ENCODE assay signal across 13 cellular contexts in genomic region chr9:19497276-19497675, GRCh38.
DNase-seq lines count a peak whose midpoint lies in the region; TF ChIP-seq lines count a peak whose summit lies in the region.
"Had no signal": no experiment of that assay in that cellular context is flagged by ENCODE, and none has a peak within 500 bp of the region (broad histone marks: within the 10 kb centered on the region; RNA-seq: fewer than 3 reads in every experiment).

No MANE protein-coding gene starts in this region.

- H3K9ac ChIP-seq in neural cell (ENCODE audit: low read length) = no peak overlapping the region
- H3K9ac ChIP-seq: BLaER1 treated with 17β-estradiol and CSF1 and Interleukin-3, amounts not matched to agents 10 nM and 100 nM had no signal

- peak; percentile 47 for TF ChIP-seq EP300 in neural cell (conservative IDR thresholded peaks at IDR 0.05; ENCODE audit: poor library complexity, severe bottlenecking)

- TF ChIP-seq CTCF in fibroblast of the aortic adventitia (IDR thresholded peaks at IDR 0.05; ENCODE audit: insufficient read depth, low read length) (no peak), neural cell (IDR thresholded peaks at IDR 0.05; ENCODE audit: poor library complexity, severe bottlenecking) (no peak)

- no peak overlapping the region for H2AFZ ChIP-seq in neural cell (ENCODE audit: low read depth, low read length)
- H2AFZ ChIP-seq: GM23338 had no signal

- H3K36me3 ChIP-seq in neural cell (ENCODE audit: insufficient read depth, low read length) = no peaks in the 10 kb centered on the region
- H3K36me3 ChIP-seq: BLaER1 treated with 17β-estradiol and CSF1 and Interleukin-3, amounts not matched to agents 10 nM and 100 nM had no signal

- H3K9me2 ChIP-seq in neural cell (ENCODE audit: insufficient read depth, low read length) = no peaks in the 10 kb centered on the region

- H3K4me2 ChIP-seq in neural cell (ENCODE audit: low read length) = no peak overlapping the region
- H3K4me2 ChIP-seq: BLaER1 treated with 17β-estradiol and CSF1 and Interleukin-3, amounts not matched to agents 10 nM and 100 nM; GM23338 had no signal

- no peak for TF ChIP-seq RAD21 in neural cell (conservative IDR thresholded peaks at IDR 0.05)

- H3K27me3 ChIP-seq in neural cell (ENCODE audit: insufficient read depth, low read depth, low read length) = no peaks in the 10 kb centered on the region
- H3K27me3 ChIP-seq: BLaER1 treated with 17β-estradiol and CSF1 and Interleukin-3, amounts not matched to agents 10 nM and 100 nM had no signal

- H3F3A ChIP-seq in neural cell (ENCODE audit: insufficient read depth, low read length, poor library complexity, severe bottlenecking) = no peaks in the 10 kb centered on the region

- H3K79me2 ChIP-seq in neural cell (replicated peaks; ENCODE audit: insufficient read depth, low read length) = no peaks in the 10 kb centered on the region

- H3K4me3 ChIP-seq in fibroblast of the aortic adventitia (ENCODE audit: low read depth, low read length) (no peak overlapping the region), neural cell (ENCODE audit: low read length) (no peak overlapping the region)
- H3K4me3 ChIP-seq: BLaER1 treated with 17β-estradiol and CSF1 and Interleukin-3, amounts not matched to agents 10 nM and 100 nM; GM23338 had no signal

- H3K27ac ChIP-seq in caudate nucleus (ENCODE audit: low read depth, low read length) (peak overlapping the region; percentile 75), neural cell (ENCODE audit: low read length) (peak overlapping the region; percentile 17)
- H3K27ac ChIP-seq: BLaER1 treated with 17β-estradiol and CSF1 and Interleukin-3, amounts not matched to agents 10 nM and 100 nM; HL-60 had no signal

- DNase-seq in caudate nucleus (lab: John Stamatoyannopoulos, UW) = no peak
- peak; percentile 7 for DNase-seq in fibroblast of the aortic adventitia (ENCODE audit: low read depth)
- no peak for DNase-seq in posterior cingulate gyrus
- DNase-seq in NCI-H1694 treated with DMSO at 0.1 percent for 48 hours (lab: John Stamatoyannopoulos, UW) = no peak
- no peak for DNase-seq in NCI-H774 (lab: John Stamatoyannopoulos, UW)
- DNase-seq: Calu3; CD8-positive, alpha-beta T cell; DMS79 treated with DMSO at 0.1 percent for 48 hours; GF-D8 had no signal

- no peaks in the 10 kb centered on the region for H3K9me3 ChIP-seq in neural cell (ENCODE audit: low read length)

- intact Hi-C loops in posterior cingulate gyrus (cut with DNase I) = loop anchor here (10.0 kb wide), 3 partner anchors 58 to 198 kb away; no protein-coding TSS in a partner anchor

- H4K20me1 ChIP-seq in neural cell (ENCODE audit: insufficient read depth) = no peaks in the 10 kb centered on the region
- H4K20me1 ChIP-seq: BLaER1 treated with 17β-estradiol and CSF1 and Interleukin-3, amounts not matched to agents 10 nM and 100 nM had no signal

TF ChIP-seq in neural cell, 6 proteins besides CTCF, POLR2A, EP300 and RAD21:
- TF ChIP-seq EZH2 (IDR thresholded peaks at IDR 0.05; ENCODE audit: borderline replicate concordance, insufficient read depth, low read length, poor library complexity, severe bottlenecking) = no peak
- TF ChIP-seq MXI1 (conservative IDR thresholded peaks at IDR 0.05; ENCODE audit: poor library complexity, severe bottlenecking) = no peak
- peak; percentile 21 for TF ChIP-seq POLR2AphosphoS5 (IDR thresholded peaks at IDR 0.05)
- TF ChIP-seq, protein P1, sequence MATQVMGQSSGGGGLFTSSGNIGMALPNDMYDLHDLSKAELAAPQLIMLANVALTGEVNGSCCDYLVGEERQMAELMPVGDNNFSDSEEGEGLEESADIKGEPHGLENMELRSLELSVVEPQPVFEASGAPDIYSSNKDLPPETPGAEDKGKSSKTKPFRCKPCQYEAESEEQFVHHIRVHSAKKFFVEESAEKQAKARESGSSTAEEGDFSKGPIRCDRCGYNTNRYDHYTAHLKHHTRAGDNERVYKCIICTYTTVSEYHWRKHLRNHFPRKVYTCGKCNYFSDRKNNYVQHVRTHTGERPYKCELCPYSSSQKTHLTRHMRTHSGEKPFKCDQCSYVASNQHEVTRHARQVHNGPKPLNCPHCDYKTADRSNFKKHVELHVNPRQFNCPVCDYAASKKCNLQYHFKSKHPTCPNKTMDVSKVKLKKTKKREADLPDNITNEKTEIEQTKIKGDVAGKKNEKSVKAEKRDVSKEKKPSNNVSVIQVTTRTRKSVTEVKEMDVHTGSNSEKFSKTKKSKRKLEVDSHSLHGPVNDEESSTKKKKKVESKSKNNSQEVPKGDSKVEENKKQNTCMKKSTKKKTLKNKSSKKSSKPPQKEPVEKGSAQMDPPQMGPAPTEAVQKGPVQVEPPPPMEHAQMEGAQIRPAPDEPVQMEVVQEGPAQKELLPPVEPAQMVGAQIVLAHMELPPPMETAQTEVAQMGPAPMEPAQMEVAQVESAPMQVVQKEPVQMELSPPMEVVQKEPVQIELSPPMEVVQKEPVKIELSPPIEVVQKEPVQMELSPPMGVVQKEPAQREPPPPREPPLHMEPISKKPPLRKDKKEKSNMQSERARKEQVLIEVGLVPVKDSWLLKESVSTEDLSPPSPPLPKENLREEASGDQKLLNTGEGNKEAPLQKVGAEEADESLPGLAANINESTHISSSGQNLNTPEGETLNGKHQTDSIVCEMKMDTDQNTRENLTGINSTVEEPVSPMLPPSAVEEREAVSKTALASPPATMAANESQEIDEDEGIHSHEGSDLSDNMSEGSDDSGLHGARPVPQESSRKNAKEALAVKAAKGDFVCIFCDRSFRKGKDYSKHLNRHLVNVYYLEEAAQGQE (IDR thresholded peaks at IDR 0.05; ENCODE audit: borderline replicate concordance) = peak; percentile 95
- TF ChIP-seq SMC3 (conservative IDR thresholded peaks at IDR 0.05; ENCODE audit: poor library complexity) = no peak
- TF ChIP-seq TAF1 (IDR thresholded peaks at IDR 0.05; ENCODE audit: low read depth) = no peak
